Comparison of ENCODE assay signal across 9 cellular contexts in the genomic region with DNA sequence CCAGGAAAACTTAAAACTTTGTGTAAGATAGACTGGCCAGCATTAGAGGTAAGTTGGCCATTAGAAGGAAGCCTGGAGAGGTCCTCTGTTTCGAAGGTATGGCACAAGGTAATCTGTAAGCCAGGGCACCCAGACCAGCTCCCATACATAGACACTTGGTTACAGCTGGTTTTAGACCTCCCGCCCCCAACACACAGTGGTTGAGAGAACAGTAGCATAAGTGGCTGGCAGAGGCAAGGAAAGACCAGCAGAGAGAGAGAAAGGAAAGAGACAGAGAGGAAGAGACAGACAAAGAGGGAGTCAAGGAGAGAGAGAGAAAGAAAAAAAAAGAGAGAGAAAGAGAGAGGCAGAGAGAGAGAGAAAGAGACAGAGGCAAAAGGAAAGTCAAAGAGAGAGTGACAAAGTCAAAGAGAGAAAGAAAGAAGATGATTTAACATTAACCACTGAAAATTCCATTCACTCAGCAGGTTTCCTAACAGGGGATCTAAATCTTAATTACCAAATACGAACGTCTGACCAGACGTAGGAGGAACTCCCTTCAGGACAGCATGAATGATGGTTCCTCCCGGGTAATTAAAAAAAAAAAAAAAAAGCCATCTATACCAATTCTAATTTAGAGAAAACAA. TPM values are rescaled to one million over a fixed set of nuclear protein-coding genes. Genes with fewer than 3 reads are reported as not detected.
A peak's percentile ranks its signal among the peaks of the same experiment; 100 is the strongest.
DNase-seq lines count a peak whose midpoint lies in the region; ATAC-seq, FAIRE-seq and TF ChIP-seq lines count a peak whose summit lies in the region.
"Not testable (repeated sequence)": the region's sequence is repeated elsewhere in the genome, so short reads cannot be mapped to it uniquely, and the experiment has no call there.
"Had no signal": no experiment of that assay in that cellular context is flagged by ENCODE, and none has a peak within 500 bp of the region (broad histone marks: within the 10 kb centered on the region; RNA-seq: fewer than 3 reads in every experiment).

No MANE protein-coding gene starts in this region.

- peak overlapping the region in 3 of 4 donors; percentile 36 to 58 (median 38) for H3K4me3 Mint-ChIP-seq in CD4-positive, CD25-positive, alpha-beta regulatory T cell
- H3K4me3 Mint-ChIP-seq in T-helper 2 cell treated with Interferon-gamma antibody and Interleukin-4, amounts not matched to agents 5 μg/mL and 100 μg/mL, for 36 hours, result peak overlapping the region; percentile 14
- peak overlapping the region; percentile 15 for H3K4me3 Mint-ChIP-seq in activated CD8-positive, alpha-beta T cell treated with anti-CD3 and anti-CD28 coated beads for 36 hours
- peak overlapping the region; percentile 63 for H3K4me3 Mint-ChIP-seq in activated T-helper 17 cell treated with anti-CD3 and anti-CD28 coated beads, Interleukin-2, amount 50 U/mL, for 72 hours
- H3K4me3 Mint-ChIP-seq in stimulated activated naive B cell treated with anti-CD40 and anti-IgM and Interleukin-4, amounts not matched to agents 10 μg/mL and 1 μg/mL and 100 μg/mL, for 72 hours, result peak overlapping the region; percentile 4 to 21

- H3K9me3 Mint-ChIP-seq in CD4-positive, CD25-positive, alpha-beta regulatory T cell; T-helper 2 cell treated with Interferon-gamma antibody and Interleukin-4, amounts not matched to agents 5 μg/mL and 100 μg/mL, for 36 hours; activated CD8-positive, alpha-beta T cell treated with anti-CD3 and anti-CD28 coated beads for 36 hours; activated T-helper 17 cell treated with anti-CD3 and anti-CD28 coated beads, Interleukin-2, amount 50 U/mL, for 72 hours; stimulated activated naive B cell treated with anti-CD40 and anti-IgM and Interleukin-4, amounts not matched to agents 10 μg/mL and 1 μg/mL and 100 μg/mL, for 72 hours: not testable (repeated sequence)

- peak overlapping the region; percentile 37 for H3K4me2 ChIP-seq in K562 (ENCODE audit: insufficient read depth, low read length)

- peak; percentile 24 for FAIRE-seq in GM18507 (lab: Jason Lieb, UNC)
- FAIRE-seq in K562 (lab: Jason Lieb, UNC), result not testable (repeated sequence)

- H3K36me3 ChIP-seq in CD4-positive, CD25-positive, alpha-beta regulatory T cell (ENCODE audit: control insufficient read depth, insufficient read depth, low read length); K562 (ENCODE audit: control insufficient read depth, insufficient read depth, low read length): not testable (repeated sequence)

- H3K4me3 ChIP-seq in CD4-positive, CD25-positive, alpha-beta regulatory T cell (ENCODE audit: low read depth, low read length); NB4 (ENCODE audit: low read depth, low read length); K562: not testable (repeated sequence)

- H3K27ac ChIP-seq in CD4-positive, CD25-positive, alpha-beta regulatory T cell (ENCODE audit: insufficient read depth, low read length, poor library complexity, severe bottlenecking); K562 (ENCODE audit: extremely low read depth, low read depth, low read length): not testable (repeated sequence)

- not testable (repeated sequence) for DNase-seq in CD4-positive, CD25-positive, alpha-beta regulatory T cell; GM18507 (ENCODE audit: extremely low spot score, insufficient read length, low read depth); T-helper 2 cell treated with Interferon-gamma antibody and Interleukin-4, amounts not matched to agents 5 μg/mL and 100 μg/mL, for 36 hours (ENCODE audit: low spot score); K562 (ENCODE audit: extremely low read depth in 1 of 4, low spot score in 3 of 4); stimulated activated naive B cell treated with anti-CD40 and anti-IgM and Interleukin-4, amounts not matched to agents 10 μg/mL and 1 μg/mL and 100 μg/mL, for 72 hours
- peak; percentile 30 for DNase-seq in NB4 (ENCODE audit: low read depth)
- peak; percentile 21 for DNase-seq in activated CD8-positive, alpha-beta T cell treated with anti-CD3 and anti-CD28 coated beads for 36 hours

- H4K20me1 ChIP-seq in K562 (replicated peaks; ENCODE audit: control insufficient read depth, insufficient read depth, low read length), result not testable (repeated sequence)

- H3K4me1 Mint-ChIP-seq in CD4-positive, CD25-positive, alpha-beta regulatory T cell, result peaks cover 6 to 50% (median 30%) of the 10 kb centered on the region in 4 donors
- H3K4me1 Mint-ChIP-seq in T-helper 2 cell treated with Interferon-gamma antibody and Interleukin-4, amounts not matched to agents 5 μg/mL and 100 μg/mL, for 36 hours (ENCODE audit: low read depth), result peaks cover 44% of the 10 kb centered on the region
- H3K4me1 Mint-ChIP-seq in activated CD8-positive, alpha-beta T cell treated with anti-CD3 and anti-CD28 coated beads for 36 hours (ENCODE audit: low read depth), result peaks cover 54% of the 10 kb centered on the region
- peaks cover 44% of the 10 kb centered on the region for H3K4me1 Mint-ChIP-seq in activated T-helper 17 cell treated with anti-CD3 and anti-CD28 coated beads, Interleukin-2, amount 50 U/mL, for 72 hours
- H3K4me1 Mint-ChIP-seq in stimulated activated naive B cell treated with anti-CD40 and anti-IgM and Interleukin-4, amounts not matched to agents 10 μg/mL and 1 μg/mL and 100 μg/mL, for 72 hours, result peaks cover 23 to 36% of the 10 kb centered on the region in 2 donors

- POLR2A ChIA-PET in activated CD8-positive, alpha-beta T cell treated with anti-CD3 and anti-CD28 coated beads for 36 hours (lab: Charles Lee); K562 (lab: Yijun Ruan, JAX): not testable (repeated sequence)

- TF ChIP-seq EP300 in K562 (IDR thresholded peaks at IDR 0.05; ENCODE audit: low read length), result not testable (repeated sequence)

- H3K36me3 Mint-ChIP-seq in CD4-positive, CD25-positive, alpha-beta regulatory T cell; T-helper 2 cell treated with Interferon-gamma antibody and Interleukin-4, amounts not matched to agents 5 μg/mL and 100 μg/mL, for 36 hours (ENCODE audit: low read depth); activated CD8-positive, alpha-beta T cell treated with anti-CD3 and anti-CD28 coated beads for 36 hours (ENCODE audit: low read depth); activated T-helper 17 cell treated with anti-CD3 and anti-CD28 coated beads, Interleukin-2, amount 50 U/mL, for 72 hours (ENCODE audit: low read depth); stimulated activated naive B cell treated with anti-CD40 and anti-IgM and Interleukin-4, amounts not matched to agents 10 μg/mL and 1 μg/mL and 100 μg/mL, for 72 hours: not testable (repeated sequence)

- not testable (repeated sequence) for H2AFZ ChIP-seq in K562 (ENCODE audit: low read depth, low read length)

- ATAC-seq in CD4-positive, CD25-positive, alpha-beta regulatory T cell (ENCODE audit: low read depth in 2 of 2); activated CD8-positive, alpha-beta T cell treated with anti-CD3 and anti-CD28 coated beads for 36 hours; K562; stimulated activated naive B cell treated with anti-CD40 and anti-IgM and Interleukin-4, amounts not matched to agents 10 μg/mL and 1 μg/mL and 100 μg/mL, for 72 hours (replicated peaks): not testable (repeated sequence)
- ATAC-seq in activated T-helper 17 cell treated with anti-CD3 and anti-CD28 coated beads, Interleukin-2, amount 50 U/mL, for 72 hours (replicated peaks), result peak; percentile 64

- TF ChIP-seq RAD21 in K562 (CRISPR knock-in tag; conservative IDR thresholded peaks at IDR 0.05 in 1 of 2, IDR thresholded peaks at IDR 0.05 in 1 of 2), result not testable (repeated sequence)

- intact Hi-C loops in activated CD8-positive, alpha-beta T cell treated with anti-CD3 and anti-CD28 coated beads for 36 hours (cut with micrococcal nuclease), result loop anchor here (10.0 kb wide), 1 partner anchor 74 kb away; no protein-coding TSS in a partner anchor
- intact Hi-C loops in K562 (cut with micrococcal nuclease), result not testable (repeated sequence)

- not testable (repeated sequence) for H3K4me1 ChIP-seq in CD4-positive, CD25-positive, alpha-beta regulatory T cell (ENCODE audit: control insufficient read depth, insufficient read depth, low read length, poor library complexity, severe bottlenecking)
- H3K4me1 ChIP-seq in K562 (replicated peaks in 1 of 2; ENCODE audit: control insufficient read depth in 2 of 2, insufficient read depth in 2 of 2, low read length in 2 of 2), result peaks cover 13 to 18% of the 10 kb centered on the region in 2 experiments; a peak in 4 of 5 replicates

- not testable (repeated sequence) for H3K27me3 Mint-ChIP-seq in CD4-positive, CD25-positive, alpha-beta regulatory T cell; T-helper 2 cell treated with Interferon-gamma antibody and Interleukin-4, amounts not matched to agents 5 μg/mL and 100 μg/mL, for 36 hours (ENCODE audit: low read depth); activated CD8-positive, alpha-beta T cell treated with anti-CD3 and anti-CD28 coated beads for 36 hours; activated T-helper 17 cell treated with anti-CD3 and anti-CD28 coated beads, Interleukin-2, amount 50 U/mL, for 72 hours
- H3K27me3 Mint-ChIP-seq in stimulated activated naive B cell treated with anti-CD40 and anti-IgM and Interleukin-4, amounts not matched to agents 10 μg/mL and 1 μg/mL and 100 μg/mL, for 72 hours, result peaks cover 26 to 28% of the 10 kb centered on the region in 2 donors

- WGBS in K562 (ENCODE audit: insufficient coverage, low coverage, missing lambda C conversion rate), result 25% methylated on average over 6 of the region's 6 CpGs

- not testable (repeated sequence) for TF ChIP-seq POLR2A in NB4 (IDR thresholded peaks at IDR 0.05; ENCODE audit: extremely low read depth, insufficient read length); K562 (conservative IDR thresholded peaks at IDR 0.05)

- not testable (repeated sequence) for TF ChIP-seq CTCF in NB4 (IDR thresholded peaks at IDR 0.05; ENCODE audit: low read depth, low read length); activated CD8-positive, alpha-beta T cell treated with anti-CD3 and anti-CD28 coated beads for 36 hours (IDR thresholded peaks at IDR 0.05); K562 (IDR thresholded peaks at IDR 0.05 in 2 of 3, conservative IDR thresholded peaks at IDR 0.05 in 1 of 3; ENCODE audit: insufficient read depth in 2 of 3, low read depth in 1 of 3, low read length in 3 of 3)

- CTCF ChIA-PET in activated CD8-positive, alpha-beta T cell treated with anti-CD3 and anti-CD28 coated beads for 36 hours (lab: Charles Lee), result not testable (repeated sequence)
- CTCF ChIA-PET in K562 (lab: Yijun Ruan, JAX; ENCODE audit: low intra/inter-chr PET ratio), result interaction anchor here (0.7 kb wide), 1 partner anchor 7 kb away, joined by 3 read pairs; the partner anchor contains the start of gene CD70

- peak overlapping the region in 1 of 3 donors; percentile 16 for H3K27ac Mint-ChIP-seq in CD4-positive, CD25-positive, alpha-beta regulatory T cell
- H3K27ac Mint-ChIP-seq in T-helper 2 cell treated with Interferon-gamma antibody and Interleukin-4, amounts not matched to agents 5 μg/mL and 100 μg/mL, for 36 hours, result peak overlapping the region; percentile 7
- peak overlapping the region; percentile 78 for H3K27ac Mint-ChIP-seq in activated CD8-positive, alpha-beta T cell treated with anti-CD3 and anti-CD28 coated beads for 36 hours
- peak overlapping the region; percentile 79 for H3K27ac Mint-ChIP-seq in activated T-helper 17 cell treated with anti-CD3 and anti-CD28 coated beads, Interleukin-2, amount 50 U/mL, for 72 hours
- H3K27ac Mint-ChIP-seq in stimulated activated naive B cell treated with anti-CD40 and anti-IgM and Interleukin-4, amounts not matched to agents 10 μg/mL and 1 μg/mL and 100 μg/mL, for 72 hours, result peak overlapping the region; percentile 79

- H3K9ac ChIP-seq in K562 (ENCODE audit: insufficient read depth in 1 of 2, low read depth in 2 of 2, low read length in 2 of 2), result peak overlapping the region in 1 of 2 experiments; percentile 73; a peak in 2 of 4 replicates

- not testable (repeated sequence) for H3K27me3 ChIP-seq in CD4-positive, CD25-positive, alpha-beta regulatory T cell (ENCODE audit: control insufficient read depth, insufficient read depth, low read length); K562 (ENCODE audit: control insufficient read depth in 2 of 2, insufficient read depth in 2 of 2, low read length in 2 of 2)

- in situ Hi-C loops in K562 (cut with MboI), result not testable (repeated sequence)

- peaks cover 29% of the 10 kb centered on the region for H3K79me2 ChIP-seq in K562 (ENCODE audit: control insufficient read depth, insufficient read depth, low read length)

- BruUV-seq in K562 (replicated peaks; lab: Mats Ljungman, UMichigan), result not testable (repeated sequence)

- H3K9me3 ChIP-seq in CD4-positive, CD25-positive, alpha-beta regulatory T cell (ENCODE audit: control insufficient read depth in 2 of 2, low read length in 2 of 2); K562 (replicated peaks; ENCODE audit: control insufficient read depth, insufficient read depth, low read depth, low read length): not testable (repeated sequence)

- not testable (repeated sequence) for H3K9me1 ChIP-seq in K562 (ENCODE audit: control insufficient read depth, insufficient read depth, low read length)

RNA-seq across cellular contexts. Expression of gene CD70, which starts 7.4 kb away (rescaled TPM):
- 24.3 TPM for total RNA-seq in CD4-positive, CD25-positive, alpha-beta regulatory T cell
- 10 to 100 TPM; 10.0 to 27.2 (median 17.7) TPM for polyA plus RNA-seq in CD4-positive, CD25-positive, alpha-beta regulatory T cell
- 10 to 100 TPM; 24.6 to 26.2 TPM for total RNA-seq in activated CD8-positive, alpha-beta T cell treated with anti-CD3 and anti-CD28 coated beads for 36 hours
- total RNA-seq in activated T-helper 17 cell treated with anti-CD3 and anti-CD28 coated beads, Interleukin-2, amount 50 U/mL, for 72 hours, result 10 to 100 TPM; 41.1 to 53.1 TPM
- 0.60 and 0.67 TPM in 2 replicates for total RNA-seq in K562 (2011; cell fraction: chromatin; rRNA removed; ENCODE audit: low replicate concordance)
- total RNA-seq in K562 (2011; cell fraction: nucleolus; rRNA removed), result 0.50 TPM in 1 of 2 replicates, not detected in the other
- not detected in 2 replicates for total RNA-seq in K562 (2011; cell fraction: nucleoplasm; rRNA removed)
- total RNA-seq in K562 (2014; rRNA removed), result not detected in 2 replicates
- not detected in 2 replicates for total RNA-seq in K562 (2014; rRNA removed; fragmentation: Illumina TruSeq; extraction: Trizol)
- total RNA-seq in K562 (2015; rRNA removed; fragmentation: Illumina TruSeq; extraction: Trizol), result 0.33 and 0.64 TPM in 2 replicates
- 0.58 and 1.5 TPM in 2 replicates for total RNA-seq in K562 (2021)
- 0.33 and 1.6 TPM in 2 replicates for polyA plus RNA-seq in K562 (2011; rRNA removed)
- polyA plus RNA-seq in K562 (2011; cell fraction: cytosol; rRNA removed), result 1.00 and 2.4 TPM in 2 replicates
- polyA plus RNA-seq in K562 (2011; cell fraction: nucleus; rRNA removed), result 1.7 and 2.5 TPM in 2 replicates
- 0.36 and 3.3 TPM in 2 replicates for polyA plus RNA-seq in K562 (2012)
- 0.64 TPM in 1 of 2 replicates, not detected in the other for polyA plus RNA-seq in K562 (2014; fragmentation: Illumina TruSeq; extraction: Trizol)
- under 1 TPM in 1 of 2 experiments, not detected in 1; 0.06 TPM for polyA plus RNA-seq in K562 (2014; fragmentation: Nextera tagmentation; extraction: Ambion mirVana)
- polyA plus RNA-seq in K562 (2014; rRNA removed), result 0.32 and 0.42 TPM in 2 replicates
- not detected in 2 replicates for polyA minus RNA-seq in K562 (2011; rRNA and poly(A)+ RNA removed)
- polyA minus RNA-seq in K562 (2011; cell fraction: cytosol; rRNA and poly(A)+ RNA removed), result 2.8 TPM in 1 of 2 replicates, not detected in the other
- polyA minus RNA-seq in K562 (2011; cell fraction: nucleus; rRNA and poly(A)+ RNA removed), result 0.40 and 1.1 TPM in 2 replicates
- total RNA-seq: IMR-90 had no signal
- polyA plus RNA-seq: IMR-90 had no signal

Comparison
In these comparisons a context has a peak if more than half of its experiments do, and no peak if none do; other contexts are left out.
1. H3K4me3 Mint-ChIP-seq: peak in every context shown above with its lines; median percentile 63 in activated T-helper 17 cell treated with anti-CD3 and anti-CD28 coated beads, Interleukin-2, amount 50 U/mL, for 72 hours; 38 in CD4-positive, CD25-positive, alpha-beta regulatory T cell; 15 in activated CD8-positive, alpha-beta T cell treated with anti-CD3 and anti-CD28 coated beads for 36 hours; 14 in T-helper 2 cell treated with Interferon-gamma antibody and Interleukin-4, amounts not matched to agents 5 μg/mL and 100 μg/mL, for 36 hours; 12 in stimulated activated naive B cell treated with anti-CD40 and anti-IgM and Interleukin-4, amounts not matched to agents 10 μg/mL and 1 μg/mL and 100 μg/mL, for 72 hours.
2. RNA of gene CD70, which starts 7.4 kb away (total RNA-seq): 41.1 to 53.1 TPM in activated T-helper 17 cell treated with anti-CD3 and anti-CD28 coated beads, Interleukin-2, amount 50 U/mL, for 72 hours, 24.6 to 26.2 TPM in activated CD8-positive, alpha-beta T cell treated with anti-CD3 and anti-CD28 coated beads for 36 hours and 24.3 TPM in CD4-positive, CD25-positive, alpha-beta regulatory T cell (single experiment); 0.33 to 1.5 TPM in K562; every median in the first group is over 10 times any median in the second.